26 cellular contexts compared by ENCODE assay signal in genomic region chr10:35911233-35911632, GRCh38.
"Had no signal": no experiment of that assay in that cellular context is flagged by ENCODE, and none has a peak within 500 bp of the region (broad histone marks: within the 10 kb centered on the region; RNA-seq: fewer than 3 reads in every experiment).

No MANE protein-coding gene starts in this region.

- DNase-seq: activated CD4-positive, alpha-beta T cell treated with anti-CD3 and anti-CD28 coated beads for 4 hours; activated CD8-positive, alpha-beta memory T cell treated with anti-CD3 and anti-CD28 coated beads, Interleukin-2, amount 50 U/mL, for 4 hours; activated CD8-positive, alpha-beta T cell treated with anti-CD3 and anti-CD28 coated beads for 36 hours; activated gamma-delta T cell treated with Interleukin-2 at 50 U/mL for 16 hours; activated naive CD4-positive, alpha-beta T cell treated with anti-CD3 and anti-CD28 coated beads, Interleukin-2, amount 10 ng/mL, durations not matched to agents 7 days and 5 days; activated naive CD8-positive, alpha-beta T cell treated with anti-CD3 and anti-CD28 coated beads for 36 hours; activated T-cell treated with anti-CD3 and anti-CD28 coated beads, Interleukin-2, amount 50 U/mL, for 72 hours; adrenal gland; anterior cingulate cortex; MM.1S; NCI-H1105; NCI-H1436; NCI-H1694 treated with DMSO at 0.1 percent for 48 hours; NCI-H2029 treated with DMSO at 0.1 percent for 48 hours; NCI-H345; NCI-H510A; NCI-H748 treated with DMSO at 0.1 percent for 48 hours; Right ventricle myocardium superior; RPMI8226; SJCRH30 had no signal

- H3K27me3 ChIP-seq: adrenal gland, SJCRH30 had no signal

- H3K36me3 Mint-ChIP-seq: activated naive CD4-positive, alpha-beta T cell treated with anti-CD3 and anti-CD28 coated beads, Interleukin-2, amount 10 ng/mL, durations not matched to agents 7 days and 5 days; activated naive CD8-positive, alpha-beta T cell treated with anti-CD3 and anti-CD28 coated beads for 36 hours had no signal

- H3K36me3 ChIP-seq: adrenal gland, SJCRH30 had no signal

- H3K4me3 Mint-ChIP-seq: activated CD8-positive, alpha-beta T cell treated with anti-CD3 and anti-CD28 coated beads for 36 hours; activated naive CD4-positive, alpha-beta T cell treated with anti-CD3 and anti-CD28 coated beads, Interleukin-2, amount 10 ng/mL, durations not matched to agents 7 days and 5 days; activated naive CD8-positive, alpha-beta T cell treated with anti-CD3 and anti-CD28 coated beads for 36 hours; activated T-cell treated with anti-CD3 and anti-CD28 coated beads, Interleukin-2, amount 50 U/mL, for 72 hours; central memory CD8-positive, alpha-beta T cell; T-helper 1 cell treated with Interleukin-12 subunit alpha and Interleukin-12 subunit beta and Interleukin-4 antibody, amounts not matched to agents 30 μg/mL and 1 μg/mL, for 36 hours had no signal

- H3K9me3 Mint-ChIP-seq: activated CD8-positive, alpha-beta T cell treated with anti-CD3 and anti-CD28 coated beads for 36 hours; activated naive CD4-positive, alpha-beta T cell treated with anti-CD3 and anti-CD28 coated beads, Interleukin-2, amount 10 ng/mL, durations not matched to agents 7 days and 5 days; activated naive CD8-positive, alpha-beta T cell treated with anti-CD3 and anti-CD28 coated beads for 36 hours; activated T-helper 2 cell treated with anti-CD3 and anti-CD28 coated beads, Interferon-gamma antibody, Interleukin-2, Interleukin-4, amounts not matched to agents 10 μg/mL and 5 μg/mL and 100 μg/mL, durations not matched to agents 14 hours and 24 hours and 36 hours; T-helper 1 cell treated with Interleukin-12 subunit alpha and Interleukin-12 subunit beta and Interleukin-4 antibody, amounts not matched to agents 30 μg/mL and 1 μg/mL, for 36 hours had no signal

- H3K4me3 ChIP-seq: adrenal gland, SJCRH30 had no signal

- H3K27ac Mint-ChIP-seq: activated CD8-positive, alpha-beta T cell treated with anti-CD3 and anti-CD28 coated beads for 36 hours; activated naive CD4-positive, alpha-beta T cell treated with anti-CD3 and anti-CD28 coated beads, Interleukin-2, amount 10 ng/mL, durations not matched to agents 7 days and 5 days; activated naive CD8-positive, alpha-beta T cell treated with anti-CD3 and anti-CD28 coated beads for 36 hours; activated T-cell treated with anti-CD3 and anti-CD28 coated beads, Interleukin-2, amount 50 U/mL, for 72 hours; activated T-helper 2 cell treated with anti-CD3 and anti-CD28 coated beads, Interferon-gamma antibody, Interleukin-2, Interleukin-4, amounts not matched to agents 10 μg/mL and 5 μg/mL and 100 μg/mL, durations not matched to agents 14 hours and 24 hours and 36 hours; T-helper 1 cell treated with Interleukin-12 subunit alpha and Interleukin-12 subunit beta and Interleukin-4 antibody, amounts not matched to agents 30 μg/mL and 1 μg/mL, for 36 hours had no signal

- H3K4me1 ChIP-seq: adrenal gland, SJCRH30 had no signal

- H3K27me3 Mint-ChIP-seq: activated CD8-positive, alpha-beta T cell treated with anti-CD3 and anti-CD28 coated beads for 36 hours; activated naive CD4-positive, alpha-beta T cell treated with anti-CD3 and anti-CD28 coated beads, Interleukin-2, amount 10 ng/mL, durations not matched to agents 7 days and 5 days; central memory CD8-positive, alpha-beta T cell had no signal

- H3K27ac ChIP-seq: adrenal gland, KMS-11, SJCRH30 had no signal

- ATAC-seq: activated CD4-positive, CD25-positive, alpha-beta regulatory T cell treated with anti-CD3 and anti-CD28 coated beads, Interleukin-2, amount 50 U/mL, for 24 hours; activated CD8-positive, alpha-beta T cell treated with anti-CD3 and anti-CD28 coated beads for 36 hours; activated T-cell treated with anti-CD3 and anti-CD28 coated beads, Interleukin-2, amount 50 U/mL, for 72 hours; Panc1 had no signal

- H3K4me1 Mint-ChIP-seq: activated naive CD4-positive, alpha-beta T cell treated with anti-CD3 and anti-CD28 coated beads, Interleukin-2, amount 10 ng/mL, durations not matched to agents 7 days and 5 days; activated naive CD8-positive, alpha-beta T cell treated with anti-CD3 and anti-CD28 coated beads for 36 hours; central memory CD8-positive, alpha-beta T cell had no signal

- H3K9me3 ChIP-seq: adrenal gland, SJCRH30 had no signal
